Comparison of ENCODE assay signal across 30 cellular contexts in the genomic region with DNA sequence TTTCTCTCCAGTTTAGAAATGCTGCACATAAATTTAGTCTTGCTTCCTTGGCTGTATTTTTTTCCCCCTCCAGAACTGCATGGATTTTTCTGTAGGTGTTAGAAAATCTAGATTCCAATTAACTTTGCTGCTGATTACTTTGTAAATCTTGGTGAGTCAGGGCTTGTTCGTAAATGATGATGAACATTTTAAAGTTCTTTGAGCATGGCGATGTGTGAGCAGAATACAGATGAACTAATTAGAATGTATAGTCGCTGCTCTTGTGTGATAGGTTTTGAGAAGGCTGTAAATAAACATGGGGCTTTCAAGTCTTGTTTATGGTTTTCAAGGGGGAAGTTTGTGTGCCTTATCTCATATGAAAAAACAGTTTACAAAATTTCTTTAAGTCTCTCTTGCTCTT. TPM values are rescaled to one million over a fixed set of nuclear protein-coding genes. Genes with fewer than 3 reads are reported as not detected.
"Had no signal": no experiment of that assay in that cellular context is flagged by ENCODE, and none has a peak within 500 bp of the region (broad histone marks: within the 10 kb centered on the region; RNA-seq: fewer than 3 reads in every experiment).

No MANE protein-coding gene starts in this region.

- H3K27ac Mint-ChIP-seq: activated CD4-positive, alpha-beta memory T cell treated with anti-CD3 and anti-CD28 coated beads, Interleukin-2, amount 10 ng/mL, durations not matched to agents 7 days and 5 days; activated CD4-positive, alpha-beta T cell treated with anti-CD3 and anti-CD28 coated beads for 36 hours; activated naive CD4-positive, alpha-beta T cell treated with anti-CD3 and anti-CD28 coated beads for 36 hours; activated naive CD8-positive, alpha-beta T cell; activated T-helper 17 cell treated with anti-CD3 and anti-CD28 coated beads, Interleukin-2, amount 50 U/mL, for 72 hours; T-cell had no signal

- H3K4me3 Mint-ChIP-seq: activated CD4-positive, alpha-beta memory T cell treated with anti-CD3 and anti-CD28 coated beads, Interleukin-2, amount 10 ng/mL, durations not matched to agents 7 days and 5 days; activated CD4-positive, alpha-beta T cell treated with anti-CD3 and anti-CD28 coated beads for 36 hours; activated naive CD4-positive, alpha-beta T cell treated with anti-CD3 and anti-CD28 coated beads for 36 hours; activated naive CD8-positive, alpha-beta T cell; activated T-helper 17 cell treated with anti-CD3 and anti-CD28 coated beads, Interleukin-2, amount 50 U/mL, for 72 hours; T-cell had no signal

- H3K9ac ChIP-seq: KMS-11 had no signal

- DNase-seq: activated CD4-positive, alpha-beta memory T cell treated with anti-CD3 and anti-CD28 coated beads, Interleukin-2, amount 10 ng/mL, durations not matched to agents 7 days and 5 days; activated CD4-positive, alpha-beta T cell treated with anti-CD3 and anti-CD28 coated beads for 36 hours; activated CD4-positive, alpha-beta T cell treated with anti-CD3 and anti-CD28 coated beads, Interleukin-2, amount 50 U/mL, for 1 hour; activated CD4-positive, CD25-positive, alpha-beta regulatory T cell; activated gamma-delta T cell; activated naive CD4-positive, alpha-beta T cell treated with anti-CD3 and anti-CD28 coated beads for 36 hours; activated T-cell treated with anti-CD3 and anti-CD28 coated beads for 4 hours; activated T-cell treated with anti-CD3 and anti-CD28 coated beads, Interleukin-2, amount 50 U/mL, for 48 hours; amygdala; MM.1S; NCI-H1105; NCI-H1436; NCI-H187; NCI-H2081; NCI-H510A treated with DMSO at 0.1 percent for 48 hours; NCI-H69; NK-92 treated with Interleukin-12 subunit alpha and Interleukin-12 subunit beta, amount 100 ng/mL, for 24 hours; OCI-M1; RPMI8226; T-cell; T-helper 2 cell; T1000 had no signal

- H3K4me1 Mint-ChIP-seq: activated CD4-positive, alpha-beta memory T cell treated with anti-CD3 and anti-CD28 coated beads, Interleukin-2, amount 10 ng/mL, durations not matched to agents 7 days and 5 days; activated CD4-positive, alpha-beta T cell treated with anti-CD3 and anti-CD28 coated beads for 36 hours; activated T-helper 17 cell treated with anti-CD3 and anti-CD28 coated beads, Interleukin-2, amount 50 U/mL, for 72 hours; T-cell had no signal

- H3K4me3 ChIP-seq: SK-N-MC had no signal

- ATAC-seq: activated CD4-positive, alpha-beta T cell treated with anti-CD3 and anti-CD28 coated beads for 36 hours; activated T-helper 17 cell treated with anti-CD3 and anti-CD28 coated beads, Interleukin-2, amount 50 U/mL, for 72 hours; Panc1; Right ventricle myocardium inferior; T-cell had no signal

- H3K36me3 Mint-ChIP-seq: activated naive CD8-positive, alpha-beta T cell; T-cell had no signal

- H3K27ac ChIP-seq: KMS-11, SK-N-MC, VCaP had no signal

- H3K9me3 Mint-ChIP-seq: activated CD4-positive, alpha-beta memory T cell treated with anti-CD3 and anti-CD28 coated beads, Interleukin-2, amount 10 ng/mL, durations not matched to agents 7 days and 5 days; activated naive CD4-positive, alpha-beta T cell treated with anti-CD3 and anti-CD28 coated beads for 36 hours; activated T-helper 17 cell treated with anti-CD3 and anti-CD28 coated beads, Interleukin-2, amount 50 U/mL, for 72 hours had no signal

RNA-seq across cellular contexts. Expression of a gene that starts 23.3 kb away (rescaled TPM):
- total RNA-seq: activated CD4-positive, alpha-beta memory T cell treated with anti-CD3 and anti-CD28 coated beads, Interleukin-2, amount 10 ng/mL, durations not matched to agents 7 days and 5 days; activated CD4-positive, alpha-beta T cell treated with anti-CD3 and anti-CD28 coated beads for 36 hours; activated CD8-positive, alpha-beta memory T cell treated with anti-CD3 and anti-CD28 coated beads for 36 hours; activated naive CD4-positive, alpha-beta T cell treated with anti-CD3 and anti-CD28 coated beads for 36 hours; activated T-helper 17 cell treated with anti-CD3 and anti-CD28 coated beads, Interleukin-2, amount 50 U/mL, for 72 hours had no signal
